1 cellular context compared by ENCODE assay signal in genomic region chr7:94969434-94970084, GRCh38.
TF ChIP-seq lines count a peak whose summit lies in the region.

No MANE protein-coding gene starts in this region.

TF ChIP-seq in HEK293, 187 proteins besides CTCF, POLR2A, EP300 and RAD21 (continued from another document):
- TF ChIP-seq ZNF624 (tag by site-specific recombination; IDR thresholded peaks at IDR 0.05): no peak
- no peak for TF ChIP-seq PRDM1 (tag by site-specific recombination; IDR thresholded peaks at IDR 0.05)
